Comparison of ENCODE assay signal across 1 cellular context in the genomic region with DNA sequence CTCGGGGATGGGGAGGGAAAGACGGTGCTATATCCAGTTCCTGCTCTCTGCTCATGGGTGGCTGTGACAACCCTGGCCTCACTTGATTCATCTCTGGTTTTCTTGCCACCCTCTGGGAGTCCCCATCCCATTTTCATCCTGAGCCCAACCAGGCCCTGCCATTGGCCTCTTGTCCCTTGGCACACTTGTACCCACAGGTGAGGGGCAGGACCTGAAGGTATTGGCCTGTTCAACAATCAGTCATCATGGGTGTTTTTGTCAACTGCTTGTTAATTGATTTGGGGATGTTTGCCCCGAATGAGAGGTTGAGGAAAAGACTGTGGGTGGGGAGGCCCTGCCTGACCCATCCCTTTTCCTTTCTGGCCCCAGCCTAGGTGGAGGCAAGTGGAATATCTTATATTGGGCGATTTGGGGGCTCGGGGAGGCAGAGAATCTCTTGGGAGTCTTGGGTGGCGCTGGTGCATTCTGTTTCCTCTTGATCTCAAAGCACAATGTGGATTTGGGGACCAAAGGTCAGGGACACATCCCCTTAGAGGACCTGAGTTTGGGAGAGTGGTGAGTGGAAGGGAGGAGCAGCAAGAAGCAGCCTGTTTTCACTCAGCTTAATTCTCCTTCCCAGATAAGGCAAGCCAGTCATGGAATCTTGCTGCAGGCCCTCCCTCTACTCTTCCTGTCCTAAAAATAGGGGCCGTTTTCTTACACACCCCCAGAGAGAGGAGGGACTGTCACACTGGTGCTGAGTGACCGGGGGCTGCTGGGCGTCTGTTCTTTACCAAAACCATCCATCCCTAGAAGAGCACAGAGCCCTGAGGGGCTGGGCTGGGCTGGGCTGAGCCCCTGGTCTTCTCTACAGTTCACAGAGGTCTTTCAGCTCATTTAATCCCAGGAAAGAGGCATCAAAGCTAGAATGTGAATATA.
TF ChIP-seq lines count a peak whose summit lies in the region.

No MANE protein-coding gene starts in this region.

TF ChIP-seq in K562, 482 proteins besides CTCF, POLR2A, EP300 and RAD21:
- peak; percentile 17; the same call in 1 of the 2 replicates for TF ChIP-seq POLR2AphosphoS5 (IDR thresholded peaks at IDR 0.05; ENCODE audit: control insufficient read depth, insufficient read depth, low read depth, low read length)
- TF ChIP-seq MIER1 (IDR thresholded peaks at IDR 0.05; ENCODE audit: low read depth): no peak
- no peak for TF ChIP-seq ZNF124 (CRISPR knock-in tag; IDR thresholded peaks at IDR 0.05)
- TF ChIP-seq, protein P1, sequence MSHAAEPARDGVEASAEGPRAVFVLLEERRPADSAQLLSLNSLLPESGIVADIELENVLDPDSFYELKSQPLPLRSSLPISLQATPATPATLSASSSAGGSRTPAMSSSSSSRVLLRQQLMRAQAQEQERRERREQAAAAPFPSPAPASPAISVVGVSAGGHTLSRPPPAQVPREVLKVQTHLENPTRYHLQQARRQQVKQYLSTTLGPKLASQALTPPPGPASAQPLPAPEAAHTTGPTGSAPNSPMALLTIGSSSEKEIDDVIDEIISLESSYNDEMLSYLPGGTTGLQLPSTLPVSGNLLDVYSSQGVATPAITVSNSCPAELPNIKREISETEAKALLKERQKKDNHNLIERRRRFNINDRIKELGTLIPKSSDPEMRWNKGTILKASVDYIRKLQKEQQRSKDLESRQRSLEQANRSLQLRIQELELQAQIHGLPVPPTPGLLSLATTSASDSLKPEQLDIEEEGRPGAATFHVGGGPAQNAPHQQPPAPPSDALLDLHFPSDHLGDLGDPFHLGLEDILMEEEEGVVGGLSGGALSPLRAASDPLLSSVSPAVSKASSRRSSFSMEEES (CRISPR knock-in tag; IDR thresholded peaks at IDR 0.05): no peak
